In genomic region chr10:129440722-129441316, GRCh38 we compare ENCODE assay signal across 19 cellular contexts.
"Had no signal": no experiment of that assay in that cellular context is flagged by ENCODE, and none has a peak within 500 bp of the region (broad histone marks: within the 10 kb centered on the region; RNA-seq: fewer than 3 reads in every experiment).

No MANE protein-coding gene starts in this region.

- H3K4me2 ChIP-seq: hepatocyte had no signal

- H3K9me3 Mint-ChIP-seq: immature natural killer cell, naive B cell had no signal

- H3K9me3 ChIP-seq: esophagus muscularis mucosa, gastroesophageal sphincter, left lung, lower lobe of right lung, mucosa of descending colon had no signal

- DNase-seq: dermis blood vessel endothelial cell; dorsolateral prefrontal cortex; effector CD4-positive, alpha-beta T cell; effector memory CD4-positive, alpha-beta T cell; foreskin keratinocyte; heart left ventricle; immature natural killer cell; left cardiac atrium; left lung; left ventricle myocardium superior; lower lobe of right lung; mesenchymal stem cell; mucosa of descending colon; naive B cell had no signal

- H3K4me3 Mint-ChIP-seq: immature natural killer cell, mesothelial cell of epicardium, naive B cell had no signal

- H3K4me1 ChIP-seq: esophagus muscularis mucosa, foreskin keratinocyte, gastroesophageal sphincter, left lung, lower lobe of right lung had no signal

- H3K27ac Mint-ChIP-seq: immature natural killer cell, mesothelial cell of epicardium, naive B cell had no signal

- H3K4me3 ChIP-seq: coronary artery, dorsolateral prefrontal cortex, esophagus muscularis mucosa, gastroesophageal sphincter, heart left ventricle, hepatocyte, left lung, lower lobe of right lung, mucosa of descending colon had no signal

- H3K36me3 ChIP-seq: esophagus muscularis mucosa, gastroesophageal sphincter, heart left ventricle, left lung, lower lobe of right lung had no signal

- H3K36me3 Mint-ChIP-seq: immature natural killer cell, mesothelial cell of epicardium, naive B cell had no signal

- H3K4me1 Mint-ChIP-seq: immature natural killer cell, mesothelial cell of epicardium, naive B cell had no signal

- H3K27me3 ChIP-seq: foreskin keratinocyte, heart left ventricle, hepatocyte had no signal

- H3K79me2 ChIP-seq: hepatocyte had no signal

- H2AFZ ChIP-seq: hepatocyte had no signal

- ATAC-seq: foreskin keratinocyte, gastroesophageal sphincter, left cardiac atrium, left lung, left ventricle myocardium superior, lower lobe of right lung, mucosa of descending colon had no signal

- H3K27ac ChIP-seq: coronary artery, dorsolateral prefrontal cortex, esophagus muscularis mucosa, foreskin keratinocyte, gastroesophageal sphincter, heart left ventricle, hepatocyte, left lung, lower lobe of right lung had no signal
